Comparison of ENCODE assay signal across 8 cellular contexts in genomic region chr20:62603021-62603906, GRCh38. TPM values are rescaled to one million over a fixed set of nuclear protein-coding genes. Genes with fewer than 3 reads are reported as not detected.
DNase-seq lines count a peak whose midpoint lies in the region; ATAC-seq and TF ChIP-seq lines count a peak whose summit lies in the region.

No MANE protein-coding gene starts in this region.

- no peak overlapping the region for H3K27ac Mint-ChIP-seq in WTC11
- peak overlapping the region in 9 of 10 donors; percentile 9 to 89 (median 78) for H3K27ac Mint-ChIP-seq in naive thymus-derived CD8-positive, alpha-beta T cell

- H3K36me3 ChIP-seq in duodenal mucosa (ENCODE audit: control insufficient read depth in 1 of 2, insufficient read depth in 2 of 2, low read length in 2 of 2) = no peaks in the 10 kb centered on the region

- H3K27ac ChIP-seq in duodenal mucosa (ENCODE audit: low read depth, low read length) = no peak overlapping the region

- no peak for ATAC-seq in WTC11
- ATAC-seq in naive thymus-derived CD8-positive, alpha-beta T cell = peak; percentile 79 to 84

- no peak for TF ChIP-seq CTCF in WTC11 (IDR thresholded peaks at IDR 0.05)

- H3K9ac ChIP-seq in duodenal mucosa (ENCODE audit: low read depth in 1 of 2, low read length in 2 of 2) = no peak overlapping the region

- H3K4me3 ChIP-seq in duodenal mucosa (ENCODE audit: low read depth in 1 of 2, low read length in 2 of 2) = peak overlapping the region; percentile 10 to 43

- DNase-seq in ELR (ENCODE audit: low read depth) (peak; percentile 97), NCI-H1092 (lab: John Stamatoyannopoulos, UW) (peak; percentile 85), WTC11 (ENCODE audit: low spot score) (no peak), HuH-7.5 (ENCODE audit: low spot score) (no peak), NCI-H774 (lab: John Stamatoyannopoulos, UW) (no peak), OCI-M2 (lab: John Stamatoyannopoulos, UW; ENCODE audit: unreplicated experiment) (no peak)
- DNase-seq in naive thymus-derived CD8-positive, alpha-beta T cell = peak in 8 of 10 donors; percentile 19 to 53 (median 42)

- H3K9me3 ChIP-seq in duodenal mucosa (ENCODE audit: control insufficient read depth in 1 of 2, low read length in 2 of 2) = peaks cover 3 to 8% of the 10 kb centered on the region in 2 donors

- CTCF ChIA-PET in WTC11 (lab: Charles Lee) = interaction anchor here (0.5 to 1.2 kb wide), 6 partner anchors 13 to 213 kb away, joined by 3 to 4 read pairs (median 4); partner anchors contain the start of gene COL9A3

- POLR2A ChIA-PET in WTC11 (lab: Charles Lee) = no interaction called here
- POLR2A ChIA-PET in naive thymus-derived CD8-positive, alpha-beta T cell (lab: Charles Lee) = interaction anchor here (0.7 to 1.2 kb wide), 5 partner anchors 14 to 205 kb away, joined by 3 to 4 read pairs (median 3); no protein-coding TSS in a partner anchor

- H3K27me3 Mint-ChIP-seq in WTC11 (ENCODE audit: low read depth) = no peaks in the 10 kb centered on the region
- peaks cover 0 to 23% (median 4%) of the 10 kb centered on the region in 5 donors for H3K27me3 Mint-ChIP-seq in naive thymus-derived CD8-positive, alpha-beta T cell

- H3K9me3 Mint-ChIP-seq in WTC11 = no peaks in the 10 kb centered on the region
- no peaks in the 10 kb centered on the region for H3K9me3 Mint-ChIP-seq in naive thymus-derived CD8-positive, alpha-beta T cell

- H3K4me1 Mint-ChIP-seq in WTC11 = peaks cover 36% of the 10 kb centered on the region
- H3K4me1 Mint-ChIP-seq in naive thymus-derived CD8-positive, alpha-beta T cell = peaks cover 12 to 59% (median 20%) of the 10 kb centered on the region in 4 donors

- no peak overlapping the region for H3K4me3 Mint-ChIP-seq in WTC11
- H3K4me3 Mint-ChIP-seq in naive thymus-derived CD8-positive, alpha-beta T cell = peak overlapping the region; percentile 72 to 88 (median 82)

- H3K4me1 ChIP-seq in duodenal mucosa (ENCODE audit: control insufficient read depth in 1 of 2, insufficient read depth in 2 of 2, low read length in 2 of 2) = peaks cover 28 to 29% of the 10 kb centered on the region in 2 donors

- peaks cover 0 to 20% of the 10 kb centered on the region in 2 donors for H3K27me3 ChIP-seq in duodenal mucosa (ENCODE audit: control insufficient read depth in 1 of 2, insufficient read depth in 2 of 2, low read length in 2 of 2)

- H3K36me3 Mint-ChIP-seq in WTC11 = no peaks in the 10 kb centered on the region
- H3K36me3 Mint-ChIP-seq in naive thymus-derived CD8-positive, alpha-beta T cell = no peaks in the 10 kb centered on the region

TF ChIP-seq in WTC11, 78 proteins besides CTCF, POLR2A, EP300 and RAD21:
- TF ChIP-seq ZNF263 (CRISPR knock-in tag; IDR thresholded peaks at IDR 0.05; ENCODE audit: low read depth) (no peak), ZNF281 (CRISPR knock-in tag; IDR thresholded peaks at IDR 0.05) (no peak), NR1H2 (CRISPR knock-in tag; IDR thresholded peaks at IDR 0.05) (no peak), ZNF396 (CRISPR knock-in tag; IDR thresholded peaks at IDR 0.05; ENCODE audit: borderline replicate concordance) (no peak), ERG (CRISPR knock-in tag; IDR thresholded peaks at IDR 0.05) (no peak), ZNF219 (CRISPR knock-in tag; IDR thresholded peaks at IDR 0.05; ENCODE audit: borderline replicate concordance) (no peak), EMX1 (CRISPR knock-in tag; IDR thresholded peaks at IDR 0.05) (no peak), GABPB1 (CRISPR knock-in tag; IDR thresholded peaks at IDR 0.05) (peak; percentile 92), E2F4 (CRISPR knock-in tag; IDR thresholded peaks at IDR 0.05; ENCODE audit: borderline replicate concordance, low read depth) (no peak)

RNA-seq across cellular contexts. Expression of gene SLCO4A1, which starts 39.0 kb away (rescaled TPM):
- 15.2 to 19.9 TPM (median 18.5 TPM) in 3 replicates for total RNA-seq in WTC11 (2021)
- 1 to 10 TPM; 1.4 TPM for total RNA-seq in naive thymus-derived CD8-positive, alpha-beta T cell
- under 1 TPM in 1 of 3 donors, not detected in 2; 0.93 TPM for polyA plus RNA-seq in naive thymus-derived CD8-positive, alpha-beta T cell

Comparison
In these comparisons a context has a peak if more than half of its experiments do, and no peak if none do; other contexts are left out.
1. DNase-seq: peak in ELR (single experiment), NCI-H1092 (single experiment) and naive thymus-derived CD8-positive, alpha-beta T cell (8 of 10); none in WTC11 (single experiment), HuH-7.5 (single experiment), NCI-H774 (single experiment) and OCI-M2 (single experiment).